ENCODE assay signal across 20 cellular contexts in genomic region chr6:125549202-125549884, GRCh38.
"Had no signal": no experiment of that assay in that cellular context is flagged by ENCODE, and none has a peak within 500 bp of the region (broad histone marks: within the 10 kb centered on the region; RNA-seq: fewer than 3 reads in every experiment).

No MANE protein-coding gene starts in this region.

- DNase-seq: activated CD4-positive, alpha-beta T cell treated with anti-CD3 and anti-CD28 coated beads for 1 hour; activated CD4-positive, alpha-beta T cell treated with anti-CD3 and anti-CD28 coated beads, Interleukin-2, amount 50 U/mL, for 1 hour; activated T-cell treated with anti-CD3 and anti-CD28 coated beads, Interleukin-2, amount 50 U/mL, for 1 hour; dorsolateral prefrontal cortex; effector memory CD8-positive, alpha-beta T cell; glutamatergic neuron; hippocampal formation; kidney glomerular epithelial cell; left lung; naive thymus-derived CD4-positive, alpha-beta T cell; occipital lobe; posterior cingulate gyrus; sigmoid colon; stimulated activated CD4-positive, alpha-beta T cell treated with anti-CD3 and anti-CD28 coated beads, Interleukin-2, amount 100 ng/mL, for 48 hours; stimulated activated CD8-positive, alpha-beta memory T cell treated with anti-CD3 and anti-CD28 coated beads, Interleukin-4, amount 100 ng/mL, for 48 hours; stimulated activated naive CD4-positive, alpha-beta T cell; testis; upper lobe of left lung; WERI-Rb-1 had no signal

- ATAC-seq: activated naive CD4-positive, alpha-beta T cell treated with anti-CD3 and anti-CD28 coated beads, Interleukin-2, amount 50 U/mL, for 72 hours; effector memory CD8-positive, alpha-beta T cell; left lung; naive thymus-derived CD4-positive, alpha-beta T cell had no signal
